Comparison of ENCODE assay signal across 8 cellular contexts in the genomic region with DNA sequence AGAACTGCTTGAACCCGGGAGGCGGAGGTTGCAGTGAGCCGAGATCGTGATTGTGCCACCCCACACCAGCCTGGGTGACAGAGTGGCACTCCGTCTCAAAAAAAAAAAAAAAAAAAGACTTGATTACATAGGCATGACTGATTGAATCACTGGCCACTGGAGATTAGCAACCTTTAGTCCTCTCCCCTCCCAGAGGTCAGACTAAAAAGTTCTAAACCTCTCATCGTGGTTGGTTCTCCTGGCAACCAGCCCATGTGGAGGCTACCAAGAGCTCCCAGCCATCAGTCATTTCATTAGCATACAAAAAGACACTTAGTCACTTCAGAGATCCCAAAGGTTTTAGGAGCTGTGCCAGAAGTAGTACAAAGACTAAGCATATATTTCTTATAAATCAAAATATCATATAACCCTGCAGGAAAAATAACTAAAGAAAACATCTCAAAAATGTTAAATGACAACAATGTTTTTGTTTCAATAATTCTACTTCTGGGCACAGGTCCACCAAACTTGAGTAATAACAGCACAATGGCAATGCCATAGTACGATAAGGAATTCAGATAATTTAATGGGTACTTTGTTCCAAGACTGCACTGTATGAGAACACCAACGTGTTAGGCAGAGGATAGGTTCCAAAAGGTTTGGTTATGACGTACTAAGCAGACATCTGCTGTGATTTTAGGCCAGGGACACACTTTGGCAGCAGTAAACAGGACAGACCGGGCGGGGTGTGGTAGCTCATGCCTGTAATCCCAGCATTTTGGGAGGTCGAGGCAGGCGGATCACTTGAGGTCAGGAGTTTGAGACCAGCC. TPM values are rescaled to one million over a fixed set of nuclear protein-coding genes. Genes with fewer than 3 reads are reported as not detected.
A peak's percentile ranks its signal among the peaks of the same experiment; 100 is the strongest.
DNase-seq lines count a peak whose midpoint lies in the region; ATAC-seq, FAIRE-seq and TF ChIP-seq lines count a peak whose summit lies in the region.

No MANE protein-coding gene starts in this region.

- peak; percentile 85 for TF ChIP-seq EP300 in Ishikawa (IDR thresholded peaks at IDR 0.05; ENCODE audit: borderline replicate concordance)

- no peak for FAIRE-seq in astrocyte (lab: Jason Lieb, UNC)

- no peak overlapping the region for H3K4me3 Mint-ChIP-seq in Calu3 (ENCODE audit: low read depth, unreplicated experiment)
- H3K4me3 Mint-ChIP-seq in astrocyte (ENCODE audit: unreplicated experiment), result no peak overlapping the region

- H3K4me3 ChIP-seq in astrocyte (ENCODE audit: insufficient read depth, low read depth, low read length) (no peak overlapping the region), left lung (no peak overlapping the region)

- TF ChIP-seq CTCF in Calu3 (IDR thresholded peaks at IDR 0.05; ENCODE audit: unreplicated experiment) (no peak), astrocyte (IDR thresholded peaks at IDR 0.05; ENCODE audit: insufficient read depth, low read depth, low read length) (no peak), left lung (IDR thresholded peaks at IDR 0.05) (no peak)

- H3K27ac ChIP-seq in astrocyte (ENCODE audit: low read depth, low read length) (peak overlapping the region; percentile 47), left lung (peak overlapping the region; percentile 10 to 26)

- CTCF ChIA-PET in Calu3 (lab: Charles Lee), result interaction anchor here (0.6 to 1.1 kb wide), 5 partner anchors 16 to 140 kb away, joined by 3 to 6 read pairs (median 5); no protein-coding TSS in a partner anchor

- H3K27me3 Mint-ChIP-seq in Calu3 (ENCODE audit: unreplicated experiment) (no peaks in the 10 kb centered on the region), astrocyte (ENCODE audit: low read depth, unreplicated experiment) (no peaks in the 10 kb centered on the region)

- H4K20me1 ChIP-seq in astrocyte (ENCODE audit: insufficient read depth, low read length), result peaks cover 92% of the 10 kb centered on the region

- no TSS peak for BruUV-seq in Calu3 (replicated peaks; lab: Mats Ljungman, UMichigan)

- H3K4me2 ChIP-seq in astrocyte (ENCODE audit: low read length), result peak overlapping the region; percentile 36

- H3K9me3 ChIP-seq in astrocyte (ENCODE audit: insufficient read depth, low read depth, low read length) (no peaks in the 10 kb centered on the region), left lung (no peaks in the 10 kb centered on the region)

- DNase-seq in Calu3 (peak; percentile 78), astrocyte (ENCODE audit: low read depth) (peak; percentile 93), left lung (peak in 1 of 2 donors; percentile 68), HuH-7.5 (ENCODE audit: low spot score) (no peak)

- peak overlapping the region; percentile 71 for H3K27ac Mint-ChIP-seq in Calu3 (ENCODE audit: unreplicated experiment)
- H3K27ac Mint-ChIP-seq in astrocyte (ENCODE audit: unreplicated experiment), result no peak overlapping the region

- H2AFZ ChIP-seq in astrocyte (ENCODE audit: low read depth, low read length), result no peak overlapping the region

- no peak for TF ChIP-seq RAD21 in Ishikawa (IDR thresholded peaks at IDR 0.05; ENCODE audit: low read depth)

- intact Hi-C loops in Calu3 (cut with micrococcal nuclease; ENCODE audit: unreplicated experiment), result no loop called here
- intact Hi-C loops in left lung (cut with DNase I), result no loop called here

- H3K9me3 Mint-ChIP-seq in Calu3 (ENCODE audit: low read depth, unreplicated experiment), result no peaks in the 10 kb centered on the region
- no peaks in the 10 kb centered on the region for H3K9me3 Mint-ChIP-seq in astrocyte (ENCODE audit: unreplicated experiment)

- H3K36me3 Mint-ChIP-seq in Calu3 (ENCODE audit: insufficient read depth, unreplicated experiment) (peaks cover 8% of the 10 kb centered on the region), astrocyte (ENCODE audit: low read depth, unreplicated experiment) (peaks cover 3% of the 10 kb centered on the region)

- ATAC-seq in left lung (peak; percentile 76), GM18519 (IDR thresholded peaks at IDR 0.05; ENCODE audit: low FRiP score, unreplicated experiment) (no peak), GM18909 (IDR thresholded peaks at IDR 0.05; ENCODE audit: poor library complexity, unreplicated experiment) (no peak), HG03280 (IDR thresholded peaks at IDR 0.05; ENCODE audit: unreplicated experiment) (no peak)

- H3K4me1 ChIP-seq in astrocyte (ENCODE audit: insufficient read depth, low read length) (peaks cover 9% of the 10 kb centered on the region), left lung (peaks cover 15 to 85% of the 10 kb centered on the region in 2 donors)

- H3K36me3 ChIP-seq in astrocyte (ENCODE audit: insufficient read depth, low read length) (no peaks in the 10 kb centered on the region), left lung (no peaks in the 10 kb centered on the region)

- H3K4me1 Mint-ChIP-seq in Calu3 (ENCODE audit: low read depth, unreplicated experiment), result peaks cover 21% of the 10 kb centered on the region
- peaks cover 9% of the 10 kb centered on the region for H3K4me1 Mint-ChIP-seq in astrocyte (ENCODE audit: low read depth, unreplicated experiment)

- peak overlapping the region; percentile 28 for H3K9ac ChIP-seq in astrocyte (ENCODE audit: low read length)

- H3K27me3 ChIP-seq in astrocyte (ENCODE audit: insufficient read depth, low read length), result no peaks in the 10 kb centered on the region
- H3K27me3 ChIP-seq in left lung, result no peaks in the 10 kb centered on the region

- H3K79me2 ChIP-seq in astrocyte (ENCODE audit: insufficient read depth, low read length), result peaks cover 90% of the 10 kb centered on the region

TF ChIP-seq in Ishikawa, 13 proteins besides CTCF, POLR2A, EP300 and RAD21:
- peak; percentile 97 for TF ChIP-seq NFIC (IDR thresholded peaks at IDR 0.05)
- TF ChIP-seq TEAD4 (IDR thresholded peaks at IDR 0.05), result peak; percentile 95
- peak; percentile 62 for TF ChIP-seq CREB1 (IDR thresholded peaks at IDR 0.05; ENCODE audit: low read depth)
- TF ChIP-seq, protein P1, sequence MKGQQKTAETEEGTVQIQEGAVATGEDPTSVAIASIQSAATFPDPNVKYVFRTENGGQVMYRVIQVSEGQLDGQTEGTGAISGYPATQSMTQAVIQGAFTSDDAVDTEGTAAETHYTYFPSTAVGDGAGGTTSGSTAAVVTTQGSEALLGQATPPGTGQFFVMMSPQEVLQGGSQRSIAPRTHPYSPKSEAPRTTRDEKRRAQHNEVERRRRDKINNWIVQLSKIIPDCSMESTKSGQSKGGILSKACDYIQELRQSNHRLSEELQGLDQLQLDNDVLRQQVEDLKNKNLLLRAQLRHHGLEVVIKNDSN (IDR thresholded peaks at IDR 0.05), result no peak
- TF ChIP-seq, protein P2, sequence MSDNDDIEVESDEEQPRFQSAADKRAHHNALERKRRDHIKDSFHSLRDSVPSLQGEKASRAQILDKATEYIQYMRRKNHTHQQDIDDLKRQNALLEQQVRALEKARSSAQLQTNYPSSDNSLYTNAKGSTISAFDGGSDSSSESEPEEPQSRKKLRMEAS (IDR thresholded peaks at IDR 0.05), result no peak
- no peak for TF ChIP-seq TAF1 (IDR thresholded peaks at IDR 0.05; ENCODE audit: low read depth)
- peak; percentile 74 for TF ChIP-seq FOXM1 (IDR thresholded peaks at IDR 0.05; ENCODE audit: borderline replicate concordance, low read depth)
- peak; percentile 86 for TF ChIP-seq TCF12 (IDR thresholded peaks at IDR 0.05; ENCODE audit: low read depth)
- TF ChIP-seq EGR1 (IDR thresholded peaks at IDR 0.05), result no peak
- TF ChIP-seq CEBPB (IDR thresholded peaks at IDR 0.05), result peak; percentile 91
TF ChIP-seq in Ishikawa: peak in this region for 6.

RNA-seq across cellular contexts. Expression of a gene that starts 18.1 kb away (rescaled TPM):
- total RNA-seq in Calu3 (2022) (56.6 and 62.3 TPM in 2 replicates), astrocyte (85.7 and 85.8 TPM in 2 replicates), left lung (10 to 100 TPM; 57.9 to 58.0 TPM)

RNA-seq across cellular contexts. Expression of a gene that starts 47.2 kb away (rescaled TPM):
- total RNA-seq in Calu3 (2022) (0.12 TPM in 1 of 2 replicates, not detected in the other), astrocyte (0.14 and 0.22 TPM in 2 replicates), left lung (under 1 TPM; 0.10 to 0.26 TPM)
